Comparison of ENCODE assay signal across 8 cellular contexts in genomic region chr6:52517502-52518278, GRCh38. TPM values are rescaled to one million over a fixed set of nuclear protein-coding genes. Genes with fewer than 3 reads are reported as not detected.
A peak's percentile ranks its signal among the peaks of the same experiment; 100 is the strongest.
DNase-seq lines count a peak whose midpoint lies in the region; ATAC-seq, FAIRE-seq and TF ChIP-seq lines count a peak whose summit lies in the region.

No MANE protein-coding gene starts in this region.

- POLR2A ChIA-PET in HepG2 (lab: Yijun Ruan, JAX): interaction anchor here (0.6 to 4.3 kb wide), 8 partner anchors 11 to 97 kb away, joined by 3 to 22 read pairs (median 4); partner anchors contain the start of genes EFHC1 and TRAM2

- H3K27me3 ChIP-seq in HepG2 (ENCODE audit: control insufficient read depth in 1 of 2, insufficient read depth in 2 of 2, low read length in 2 of 2): no peaks in the 10 kb centered on the region

- peaks cover 33 to 74% of the 10 kb centered on the region in 2 experiments for H3K36me3 ChIP-seq in HepG2 (replicated peaks in 1 of 2; ENCODE audit: control insufficient read depth in 1 of 2, insufficient read depth in 2 of 2, low read length in 2 of 2)

- peak; percentile 93 for ATAC-seq in GM18517 (IDR thresholded peaks at IDR 0.05; ENCODE audit: unreplicated experiment)
- peak; percentile 79 for ATAC-seq in HG03066 (IDR thresholded peaks at IDR 0.05; ENCODE audit: low read depth, unreplicated experiment)
- peak; percentile 92 for ATAC-seq in HepG2

- H3K4me1 ChIP-seq in HepG2 (ENCODE audit: insufficient read depth, low read length): peaks cover 74% of the 10 kb centered on the region

- peak; percentile 40 to 44; a peak in 1 of 4 replicates for TF ChIP-seq POLR2A in HepG2 (IDR thresholded peaks at IDR 0.05; ENCODE audit: insufficient read depth in 1 of 2, low read depth in 2 of 2, low read length in 2 of 2)

- H2AFZ ChIP-seq in HepG2 (ENCODE audit: low read length): no peak overlapping the region

- peak overlapping the region; percentile 46 for H3K4me3 ChIP-seq in coronary artery
- H3K4me3 ChIP-seq in HepG2 (replicated peaks in 1 of 3; ENCODE audit: insufficient read depth in 1 of 3, low read depth in 2 of 3, low read length in 3 of 3): peak overlapping the region; percentile 10 to 52 (median 26); a peak in 5 of 6 replicates

- peak overlapping the region; percentile 74 for H3K4me2 ChIP-seq in HepG2 (ENCODE audit: low read depth, low read length)

- no peaks in the 10 kb centered on the region for H3K9me3 ChIP-seq in HepG2 (ENCODE audit: low read length)

- TF ChIP-seq RAD21 in HepG2 (CRISPR knock-in tag; IDR thresholded peaks at IDR 0.05): no peak

- TF ChIP-seq EP300 in HepG2 (IDR thresholded peaks at IDR 0.05; ENCODE audit: low read depth in 2 of 2, low read length in 2 of 2) (peak in 1 of 2 experiments; percentile 64; a peak in 2 of 4 replicates), HepG2 (CRISPR knock-in tag; IDR thresholded peaks at IDR 0.05; ENCODE audit: borderline replicate concordance) (peak; percentile 52)

- peak; percentile 92 for DNase-seq in RCC 7860 (ENCODE audit: low spot score)
- peak; percentile 92 for DNase-seq in coronary artery (ENCODE audit: low spot score)
- DNase-seq in HepG2 (ENCODE audit: low spot score): peak; percentile 92
- DNase-seq in stimulated activated CD4-positive, alpha-beta T cell treated with anti-CD3 and anti-CD28 coated beads, TNF-alpha, amount 100 ng/mL, for 4 hours (ENCODE audit: low read depth in 3 of 3): peak in 2 of 3 experiments; percentile 3 to 6
- no peak for DNase-seq in NCI-H128 (lab: John Stamatoyannopoulos, UW; ENCODE audit: unreplicated experiment)

- H3K27ac ChIP-seq in coronary artery: peak overlapping the region; percentile 81 to 83
- H3K27ac ChIP-seq in HepG2 (ENCODE audit: extremely low read length, insufficient read depth, low read length): peak overlapping the region; percentile 73

- FAIRE-seq in A204.1 (lab: Jason Lieb, UNC) (peak; percentile 98), RCC 7860 (lab: Jason Lieb, UNC) (peak; percentile 84), HepG2 (lab: Jason Lieb, UNC) (peak; percentile 73)

- CTCF ChIA-PET in HepG2 (lab: Yijun Ruan, JAX; ENCODE audit: low intra/inter-chr PET ratio, low total read pairs): interaction anchor here (0.5 kb wide), 1 partner anchor 146 kb away, joined by 3 read pairs; no protein-coding TSS in a partner anchor

- peaks cover 46% of the 10 kb centered on the region for H3K79me2 ChIP-seq in HepG2 (ENCODE audit: insufficient read depth, low read length)

- 26% methylated on average over 14 of the region's 14 CpGs for WGBS in HepG2 (ENCODE audit: low lambda C conversion rate)

- intact Hi-C loops in HepG2 (cut with micrococcal nuclease; ENCODE audit: unreplicated experiment): loop anchor here (1.0 to 10.0 kb wide), 4 partner anchors 27 to 147 kb away; partner anchors contain the start of gene TRAM2

- peak overlapping the region; percentile 55 for H3K9ac ChIP-seq in HepG2 (ENCODE audit: insufficient read depth, low read depth, low read length)

- in situ Hi-C loops in HepG2 (cut with HindIII; ENCODE audit: extremely low pct_ligation_motif_present, low pct_unique_long_range_greater_than_20kb): loop anchor here (5.0 kb wide), 1 partner anchor 60 kb away; the partner anchor contains the start of gene TRAM2

- 0 out of 2 replicates have a peak, but pooled peaks cover 3% of the 10 kb centered on the region for H4K20me1 ChIP-seq in HepG2 (ENCODE audit: insufficient read depth, low read length)

- no TSS peak for BruUV-seq in HepG2 (replicated peaks; lab: Mats Ljungman, UMichigan)

- TF ChIP-seq CTCF in coronary artery (IDR thresholded peaks at IDR 0.05) (no peak), HepG2 (CRISPR knock-in tag; IDR thresholded peaks at IDR 0.05) (peak; percentile 26; the same call in 1 of the 2 replicates)

TF ChIP-seq in HepG2, 621 proteins besides CTCF, POLR2A, EP300 and RAD21 (continues in another document):
- TF ChIP-seq PRPF4 (IDR thresholded peaks at IDR 0.05; ENCODE audit: low read depth, low read length, poor library complexity, severe bottlenecking) (peak; percentile 30), FOXJ3 (CRISPR knock-in tag; IDR thresholded peaks at IDR 0.05; ENCODE audit: borderline replicate concordance) (0 out of 2 replicates have a peak, but pooled peaks have one; percentile 14), ZFY (CRISPR knock-in tag; IDR thresholded peaks at IDR 0.05) (no peak), HMGXB3 (CRISPR knock-in tag; IDR thresholded peaks at IDR 0.05; ENCODE audit: borderline replicate concordance) (peak; percentile 46; the same call in 1 of the 2 replicates), HCFC1 (IDR thresholded peaks at IDR 0.05; ENCODE audit: low read depth, low read length) (no peak), PHF8 (CRISPR knock-in tag; IDR thresholded peaks at IDR 0.05) (peak; percentile 17; the same call in 1 of the 2 replicates), ZEB1 (IDR thresholded peaks at IDR 0.05; ENCODE audit: insufficient replicate concordance, low read depth) (no peak), ZNF3 (CRISPR knock-in tag; IDR thresholded peaks at IDR 0.05) (no peak), AGO2 (optimal IDR thresholded peaks at IDR 0.05; ENCODE audit: low read depth, low read length) (no peak), HMG20B (CRISPR knock-in tag; conservative IDR thresholded peaks at IDR 0.05) (no peak)

RNA-seq across cellular contexts. Expression of gene TRAM2, which starts 59.2 kb away (rescaled TPM):
- 40.5 and 49.1 TPM in 2 replicates for total RNA-seq in HepG2 (2016; rRNA removed; fragmentation: Illumina TruSeq; extraction: Trizol)
- total RNA-seq in HepG2 (2016; cell fraction: cytosol; rRNA removed; fragmentation: Illumina TruSeq; extraction: Trizol; ENCODE audit: low read depth): 4.0 and 4.7 TPM in 2 replicates
- total RNA-seq in HepG2 (2016; cell fraction: insoluble cytoplasmic fraction; rRNA removed; fragmentation: Illumina TruSeq; extraction: Trizol): 36.8 and 47.0 TPM in 2 replicates
- total RNA-seq in HepG2 (2016; cell fraction: membrane; rRNA removed; fragmentation: Illumina TruSeq; extraction: Trizol): 24.9 and 25.7 TPM in 2 replicates
- total RNA-seq in HepG2 (2016; cell fraction: nucleus; rRNA removed; fragmentation: Illumina TruSeq; extraction: Trizol): 50.0 and 60.1 TPM in 2 replicates
- polyA plus RNA-seq in HepG2 (2011; rRNA removed): 68.2 and 72.5 TPM in 2 replicates
- 51.1 and 62.3 TPM in 2 replicates for polyA plus RNA-seq in HepG2 (2011; cell fraction: cytosol; rRNA removed)
- 100.0 and 109 TPM in 2 replicates for polyA plus RNA-seq in HepG2 (2011; cell fraction: nucleus; rRNA removed)
- polyA plus RNA-seq in HepG2 (2012): 42.0 and 55.5 TPM in 2 replicates
- 2.3 and 2.5 TPM in 2 replicates for polyA plus RNA-seq in HepG2 (2016; cell fraction: cytosol; fragmentation: Illumina TruSeq; extraction: Trizol; ENCODE audit: low read depth)
- 27.8 and 31.3 TPM in 2 replicates for polyA plus RNA-seq in HepG2 (2016; cell fraction: insoluble cytoplasmic fraction; fragmentation: Illumina TruSeq; extraction: Trizol; ENCODE audit: low read depth)
- 11.1 and 12.4 TPM in 2 replicates for polyA plus RNA-seq in HepG2 (2016; cell fraction: membrane; fragmentation: Illumina TruSeq; extraction: Trizol; ENCODE audit: low read depth)
- polyA plus RNA-seq in HepG2 (2016; cell fraction: nucleus; fragmentation: Illumina TruSeq; extraction: Trizol; ENCODE audit: insufficient read depth, low read depth): 72.8 and 73.2 TPM in 2 replicates
- 21.3 and 119 TPM in 2 replicates for polyA minus RNA-seq in HepG2 (2011; rRNA and poly(A)+ RNA removed; ENCODE audit: low replicate concordance)
- polyA minus RNA-seq in HepG2 (2011; cell fraction: cytosol; rRNA and poly(A)+ RNA removed): 67.1 and 80.2 TPM in 2 replicates
- 60.0 and 64.5 TPM in 2 replicates for polyA minus RNA-seq in HepG2 (2011; cell fraction: nucleus; rRNA and poly(A)+ RNA removed)
